ENCODE assay signal across 8 cellular contexts in the genomic region with DNA sequence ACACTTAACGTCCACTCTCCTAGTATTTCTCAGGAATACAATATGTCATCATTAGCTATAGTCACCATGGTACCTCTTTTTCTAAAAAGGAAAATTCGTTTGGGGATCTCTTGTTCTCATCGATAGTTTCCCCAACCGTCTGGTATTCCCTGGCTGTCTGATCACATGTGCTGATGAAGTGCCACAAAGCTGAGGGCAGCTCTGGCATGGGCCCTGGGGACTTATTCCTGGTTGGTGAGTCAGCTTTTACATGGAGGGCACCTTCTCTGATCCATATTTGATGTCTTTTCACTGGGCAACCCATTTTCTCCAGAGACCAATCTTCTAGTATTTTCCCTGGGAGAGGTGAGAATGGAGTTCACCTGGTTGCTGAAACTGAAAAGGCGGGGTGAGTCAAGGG.
"Had no signal": no experiment of that assay in that cellular context is flagged by ENCODE, and none has a peak within 500 bp of the region (broad histone marks: within the 10 kb centered on the region; RNA-seq: fewer than 3 reads in every experiment).

No MANE protein-coding gene starts in this region.

- H3K4me3 ChIP-seq: GM12878 had no signal

- ATAC-seq: GM12878 had no signal

- FAIRE-seq: G401.6, GM12878, GM12891, GM12892, GM18507, GM19239 had no signal

- DNase-seq: GDM1, GF-D8 had no signal
